25 cellular contexts compared by ENCODE assay signal in the genomic region with DNA sequence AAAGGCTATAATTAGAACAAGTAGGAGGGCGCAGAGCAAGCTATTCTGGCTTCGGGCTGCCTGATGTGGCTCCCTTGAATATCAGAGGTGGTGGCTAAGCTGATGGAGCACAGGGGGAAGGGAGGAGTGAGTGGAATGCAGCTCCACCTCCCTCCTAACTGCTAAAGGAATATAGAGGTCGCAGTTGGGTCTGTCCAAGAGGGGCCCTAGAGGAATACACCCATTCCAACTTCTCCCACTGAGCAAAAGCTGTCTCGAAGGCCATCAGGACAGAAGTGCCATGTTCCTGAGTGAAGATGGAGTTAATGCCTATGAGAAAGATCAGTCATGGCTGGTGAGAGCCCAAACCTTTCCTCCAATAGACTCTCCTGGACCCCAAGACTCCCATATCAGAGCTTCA. TPM values are rescaled to one million over a fixed set of nuclear protein-coding genes. Genes with fewer than 3 reads are reported as not detected.
"Had no signal": no experiment of that assay in that cellular context is flagged by ENCODE, and none has a peak within 500 bp of the region (broad histone marks: within the 10 kb centered on the region; RNA-seq: fewer than 3 reads in every experiment).

No MANE protein-coding gene starts in this region.

- H3K4me3 ChIP-seq: coronary artery, dorsolateral prefrontal cortex, esophagus squamous epithelium, gastrocnemius medialis, heart right ventricle, left lung, lower lobe of right lung, mucosa of descending colon had no signal

- ATAC-seq: gastrocnemius medialis, heart right ventricle, left cardiac atrium, left lung, left ventricle myocardium superior, lower lobe of right lung, mucosa of descending colon had no signal

- H3K4me1 ChIP-seq: esophagus squamous epithelium, gastrocnemius medialis had no signal

- H3K4me3 Mint-ChIP-seq: mesothelial cell of epicardium had no signal

- H3K27ac ChIP-seq: coronary artery, dorsolateral prefrontal cortex, esophagus squamous epithelium, gastrocnemius medialis, heart right ventricle, left lung, lower lobe of right lung had no signal

- H3K27ac Mint-ChIP-seq: mesothelial cell of epicardium had no signal

- DNase-seq: dermis blood vessel endothelial cell; dorsolateral prefrontal cortex; effector CD4-positive, alpha-beta T cell; effector memory CD4-positive, alpha-beta T cell; esophagus squamous epithelium; foreskin fibroblast; foreskin melanocyte; gastrocnemius medialis; glutamatergic neuron; head of caudate nucleus; heart right ventricle; hippocampal formation; left cardiac atrium; left lung; left ventricle myocardium superior; lower lobe of right lung; mesenchymal stem cell; mucosa of descending colon had no signal

- H3K36me3 Mint-ChIP-seq: mesothelial cell of epicardium had no signal

- H3K27me3 ChIP-seq: gastrocnemius medialis, left lung had no signal

- H3K36me3 ChIP-seq: esophagus squamous epithelium, gastrocnemius medialis, heart right ventricle, left lung, lower lobe of right lung had no signal

RNA-seq across cellular contexts. Expression of gene MARCO, which starts 32.8 kb away (rescaled TPM):
- total RNA-seq: dermis blood vessel endothelial cell, endothelial cell of umbilical vein, epithelial cell of proximal tubule, glomerular endothelial cell, lung microvascular endothelial cell, myocyte had no signal
- polyA plus RNA-seq: endothelial cell of umbilical vein had no signal
